In the genomic region with DNA sequence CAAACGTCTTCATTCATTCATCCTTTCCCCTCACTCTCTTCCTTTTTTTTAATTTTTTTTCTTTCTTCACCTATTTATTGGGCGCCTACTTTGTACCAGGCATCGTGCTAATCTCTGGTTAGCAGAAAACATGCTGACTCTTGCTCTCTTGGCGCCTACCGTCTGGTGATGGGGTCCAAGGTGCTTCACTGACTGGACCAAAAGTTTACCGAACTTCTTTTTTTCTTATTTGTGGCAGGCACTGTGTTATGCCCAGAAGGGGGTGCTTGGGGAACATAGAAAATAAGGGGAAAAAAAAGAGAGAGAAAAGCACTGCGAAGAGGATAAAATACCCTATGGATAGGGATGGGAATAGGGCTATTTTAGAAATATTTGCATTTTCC, we compare ENCODE assay signal across 8 cellular contexts. TPM values are rescaled to one million over a fixed set of nuclear protein-coding genes. Genes with fewer than 3 reads are reported as not detected.
DNase-seq lines count a peak whose midpoint lies in the region; ATAC-seq and TF ChIP-seq lines count a peak whose summit lies in the region.

No MANE protein-coding gene starts in this region.

- ATAC-seq in GM19467 (IDR thresholded peaks at IDR 0.05; ENCODE audit: unreplicated experiment) (peak; percentile 1), esophagus mucosa (peak; percentile 6)

- no peak for TF ChIP-seq CTCF in prostate gland (IDR thresholded peaks at IDR 0.05)

- intact Hi-C loops in prostate gland (cut with DNase I): loop anchor here (5.0 kb wide), 1 partner anchor 295 kb away; a partner anchor contains a TSS

- no peaks in the 10 kb centered on the region for H3K27me3 ChIP-seq in prostate gland (replicated peaks; ENCODE audit: insufficient read depth)

- H3K4me3 ChIP-seq in prostate gland: peak overlapping the region; percentile 80 to 84

- H3K36me3 ChIP-seq in prostate gland: no peaks in the 10 kb centered on the region

- no peak for TF ChIP-seq POLR2A in prostate gland (IDR thresholded peaks at IDR 0.05)

- peak; percentile 12 for DNase-seq in AG20443 (ENCODE audit: low spot score)
- peak; percentile 53 for DNase-seq in OCI-M1 (lab: John Stamatoyannopoulos, UW)
- DNase-seq in prostate gland (ENCODE audit: low spot score): no peak
- DNase-seq in stimulated activated naive CD4-positive, alpha-beta T cell (lab: John Stamatoyannopoulos, UW): no peak
- no peak for DNase-seq in HuH-7 (ENCODE audit: low spot score)
- no peak for DNase-seq in NCI-H774 (lab: John Stamatoyannopoulos, UW)

- WGBS in prostate gland: 40% methylated on average over 7 of the region's 7 CpGs

- peak overlapping the region; percentile 61 to 71 for H3K27ac ChIP-seq in prostate gland

- H3K9me3 ChIP-seq in prostate gland: no peaks in the 10 kb centered on the region

- H3K4me1 ChIP-seq in prostate gland (replicated peaks): no peaks in the 10 kb centered on the region

RNA-seq across cellular contexts. Expression of a gene that starts 0.5 kb away (rescaled TPM):
- total RNA-seq in esophagus mucosa: 49.6 TPM
- 10 to 100 TPM; 35.8 to 57.2 TPM for total RNA-seq in prostate gland

Comparison
In these comparisons a context has a peak if more than half of its experiments do, and no peak if none do; other contexts are left out.
1. DNase-seq: peak in AG20443 (single experiment) and OCI-M1 (single experiment); none in prostate gland (single experiment), stimulated activated naive CD4-positive, alpha-beta T cell (0 of 6), HuH-7 (single experiment) and NCI-H774 (single experiment).